Comparison of ENCODE assay signal across 16 cellular contexts in genomic region chr17:8466873-8467272, GRCh38. TPM values are rescaled to one million over a fixed set of nuclear protein-coding genes. Genes with fewer than 3 reads are reported as not detected.
DNase-seq lines count a peak whose midpoint lies in the region; ATAC-seq and TF ChIP-seq lines count a peak whose summit lies in the region.
"Had no signal": no experiment of that assay in that cellular context is flagged by ENCODE, and none has a peak within 500 bp of the region (broad histone marks: within the 10 kb centered on the region; RNA-seq: fewer than 3 reads in every experiment).

No MANE protein-coding gene starts in this region.

- no peaks in the 10 kb centered on the region for H3K36me3 Mint-ChIP-seq in glutamatergic neuron (ENCODE audit: unreplicated experiment)

- H3K9me2 ChIP-seq in GM23248 (ENCODE audit: insufficient read depth): no peaks in the 10 kb centered on the region

- in situ Hi-C loops in GM23248 (cut with MboI): no loop called here

- H3K4me3 ChIP-seq in GM23248 (no peak overlapping the region), ascending aorta (peak overlapping the region in 1 of 2 donors; percentile 15), thoracic aorta (peak overlapping the region; percentile 7)

- H3K9me3 Mint-ChIP-seq in glutamatergic neuron (ENCODE audit: unreplicated experiment): peaks cover 3% of the 10 kb centered on the region
- H3K9me3 Mint-ChIP-seq: CD8-positive, alpha-beta memory T cell had no signal

- H4K20me1 ChIP-seq in GM23248 (ENCODE audit: insufficient read depth): peaks cover 3% of the 10 kb centered on the region

- H3K4me1 Mint-ChIP-seq in glutamatergic neuron (ENCODE audit: low read depth, unreplicated experiment): peaks cover 43% of the 10 kb centered on the region

- no peak overlapping the region for H3K4me2 ChIP-seq in GM23248 (ENCODE audit: unreplicated experiment)

- H3K36me3 ChIP-seq in GM23248 (ENCODE audit: low read depth): peaks cover 52% of the 10 kb centered on the region
- H3K36me3 ChIP-seq in ascending aorta: peaks cover 10 to 33% of the 10 kb centered on the region in 2 donors
- H3K36me3 ChIP-seq in thoracic aorta: peaks cover 9% of the 10 kb centered on the region

- 94 to 97% methylated on average over 20 to 21 of the region's 21 CpGs for WGBS in GM23248 (ENCODE audit: low coverage in 1 of 2, low lambda C conversion rate in 2 of 2, missing lambda C conversion rate in 2 of 2), 2 experiments

- peak overlapping the region; percentile 48 for H3K9ac ChIP-seq in GM23248

- TF ChIP-seq CTCF in ascending aorta (IDR thresholded peaks at IDR 0.05) (no peak), glutamatergic neuron (IDR thresholded peaks at IDR 0.05; ENCODE audit: partially characterized antibody, unreplicated experiment) (no peak), thoracic aorta (IDR thresholded peaks at IDR 0.05) (no peak)

- intact Hi-C loops in ascending aorta (cut with DNase I): no loop called here

- peaks cover 22% of the 10 kb centered on the region for H3F3A ChIP-seq in GM23248 (ENCODE audit: insufficient read depth)

- H3K4me1 ChIP-seq in GM23248 (ENCODE audit: insufficient read depth) (peaks cover 39% of the 10 kb centered on the region), ascending aorta (peaks cover 11 to 84% of the 10 kb centered on the region in 2 donors), thoracic aorta (ENCODE audit: control insufficient read depth in 1 of 2, low read depth in 2 of 2) (peaks cover 60 to 99% of the 10 kb centered on the region in 2 donors)

- H3K27ac ChIP-seq in GM23248: peak overlapping the region; percentile 58
- H3K27ac ChIP-seq in ascending aorta: peak overlapping the region; percentile 52 to 82
- H3K27ac ChIP-seq in thoracic aorta: peak overlapping the region; percentile 50 to 73

- H2AFZ ChIP-seq in GM23248: no peak overlapping the region

- H3K27ac Mint-ChIP-seq in glutamatergic neuron (ENCODE audit: unreplicated experiment): peak overlapping the region; percentile 24
- H3K27ac Mint-ChIP-seq: CD8-positive, alpha-beta memory T cell had no signal

- H3K27me3 Mint-ChIP-seq in glutamatergic neuron (ENCODE audit: unreplicated experiment): peaks cover 3% of the 10 kb centered on the region

- H3K9me3 ChIP-seq in GM23248 (ENCODE audit: low read depth): no peaks in the 10 kb centered on the region
- no peaks in the 10 kb centered on the region for H3K9me3 ChIP-seq in ascending aorta
- H3K9me3 ChIP-seq in thoracic aorta: no peaks in the 10 kb centered on the region

- H3K79me2 ChIP-seq in GM23248 (ENCODE audit: insufficient read depth): peaks cover 93% of the 10 kb centered on the region

- DNase-seq in GM23248: no peak
- no peak for DNase-seq in ascending aorta (ENCODE audit: low spot score in 2 of 2)
- DNase-seq in glutamatergic neuron: no peak
- no peak for DNase-seq in thoracic aorta (ENCODE audit: low spot score)
- no peak for DNase-seq in NCI-H2029 (lab: John Stamatoyannopoulos, UW)
- DNase-seq in NCI-H187 (lab: John Stamatoyannopoulos, UW): no peak
- DNase-seq: ACHN; CD8-positive, alpha-beta memory T cell; DND-41; GF-D8; KG1; NCI-H1092 treated with DMSO at 0.1 percent for 48 hours; NCI-H1694; NCI-H774; SHP77 treated with DMSO at 0.1 percent for 48 hours had no signal

- H3K4me3 Mint-ChIP-seq in glutamatergic neuron (ENCODE audit: unreplicated experiment): no peak overlapping the region
- H3K4me3 Mint-ChIP-seq: CD8-positive, alpha-beta memory T cell had no signal

- H3K27me3 ChIP-seq in GM23248 (replicated peaks; ENCODE audit: insufficient read depth) (no peaks in the 10 kb centered on the region), ascending aorta (no peaks in the 10 kb centered on the region), thoracic aorta (replicated peaks; ENCODE audit: insufficient read depth) (no peaks in the 10 kb centered on the region)

- no peak for ATAC-seq in thoracic aorta (ENCODE audit: insufficient number of reproducible peaks, low FRiP score, low read depth)
- ATAC-seq in HG02759 (IDR thresholded peaks at IDR 0.05; ENCODE audit: unreplicated experiment): no peak

RNA-seq across cellular contexts. Expression of gene NDEL1, which starts 31.2 kb away (rescaled TPM):
- total RNA-seq in GM23248 (2014; rRNA removed; shearing (Covaris generic)): 74.9 and 76.4 TPM in 2 replicates
- 105 and 111 TPM in 2 replicates for polyA plus RNA-seq in GM23248 (2016; fragmentation: Nextera tagmentation; extraction: Ambion mirVana)
- total RNA-seq in ascending aorta (103 TPM), glutamatergic neuron (ENCODE audit: unreplicated experiment) (51.7 TPM), thoracic aorta (100 to 1,000 TPM; 110 to 113 TPM)
